ENCODE assay signal across 24 cellular contexts in genomic region chr2:219404954-219405353, GRCh38. TPM values are rescaled to one million over a fixed set of nuclear protein-coding genes. Genes with fewer than 3 reads are reported as not detected.
A peak's percentile ranks its signal among the peaks of the same experiment; 100 is the strongest.
DNase-seq lines count a peak whose midpoint lies in the region; ATAC-seq and TF ChIP-seq lines count a peak whose summit lies in the region.
"Had no signal": no experiment of that assay in that cellular context is flagged by ENCODE, and none has a peak within 500 bp of the region (broad histone marks: within the 10 kb centered on the region; RNA-seq: fewer than 3 reads in every experiment).

No MANE protein-coding gene starts in this region.

- in situ Hi-C loops in transverse colon (cut with MboI; ENCODE audit: low pct_ligation_motif_present in 1 of 4, low pct_unique_long_range_greater_than_20kb in 1 of 4, low sequenced_read_pairs in 3 of 4): loop anchor here in 3 of 4 donors (10.0 kb wide), 1 partner anchor 120 kb away; no protein-coding TSS in a partner anchor

- H3K36me3 ChIP-seq in ascending aorta: no peaks in the 10 kb centered on the region
- H3K36me3 ChIP-seq in transverse colon: no peaks in the 10 kb centered on the region
- H3K36me3 ChIP-seq: brain microvascular endothelial cell had no signal

- peak overlapping the region; percentile 71 to 82 (median 78) for H3K27ac Mint-ChIP-seq in nephron
- H3K27ac Mint-ChIP-seq: type B pancreatic cell had no signal

- no peaks in the 10 kb centered on the region for H3K36me3 Mint-ChIP-seq in nephron (ENCODE audit: low read depth)
- H3K36me3 Mint-ChIP-seq: naive B cell, type B pancreatic cell had no signal

- H3K4me3 ChIP-seq in ascending aorta (no peak overlapping the region), transverse colon (no peak overlapping the region)

- peaks cover 23 to 42% of the 10 kb centered on the region in 2 donors for H3K4me1 ChIP-seq in ascending aorta
- H3K4me1 ChIP-seq in transverse colon: peaks cover 0 to 26% (median 16%) of the 10 kb centered on the region in 4 donors

- H3K4me3 Mint-ChIP-seq in nephron: peak overlapping the region in 1 of 3 experiments; percentile 70
- H3K4me3 Mint-ChIP-seq: type B pancreatic cell had no signal

- H3K9me3 Mint-ChIP-seq in nephron: no peaks in the 10 kb centered on the region
- H3K9me3 Mint-ChIP-seq: type B pancreatic cell had no signal

- peaks cover 85% of the 10 kb centered on the region for H3K4me1 Mint-ChIP-seq in nephron
- H3K4me1 Mint-ChIP-seq: naive B cell had no signal

- no peak for DNase-seq in ascending aorta (ENCODE audit: low spot score in 2 of 2)
- DNase-seq in left cardiac atrium: peak; percentile 50
- DNase-seq in transverse colon: no peak
- no peak for DNase-seq in SKM-1 (lab: John Stamatoyannopoulos, UW; ENCODE audit: unreplicated experiment)
- no peak for DNase-seq in SHP77 (lab: John Stamatoyannopoulos, UW)
- DNase-seq: activated CD4-positive, CD25-positive, alpha-beta regulatory T cell treated with anti-CD3 and anti-CD28 coated beads, Interleukin-2, amount 50 U/mL, for 72 hours; activated CD8-positive, alpha-beta memory T cell treated with anti-CD3 and anti-CD28 coated beads, Interleukin-2, amount 50 U/mL, for 4 hours; AML-193; brain microvascular endothelial cell; effector memory CD4-positive, alpha-beta T cell; foreskin melanocyte; kidney; naive B cell; NCI-H2081; NCI-H748 treated with DMSO at 0.1 percent for 48 hours; retina; RPMI8226; stimulated activated CD4-positive, alpha-beta T cell treated with anti-CD3 and anti-CD28 coated beads, Interleukin-4, amount 100 ng/mL, for 1 hour had no signal

- H3K9me3 ChIP-seq in ascending aorta (no peaks in the 10 kb centered on the region), transverse colon (no peaks in the 10 kb centered on the region)

- no peak for TF ChIP-seq CTCF in ascending aorta (IDR thresholded peaks at IDR 0.05)
- TF ChIP-seq CTCF in nephron (IDR thresholded peaks at IDR 0.05; ENCODE audit: unreplicated experiment in 3 of 3): no peak
- TF ChIP-seq CTCF in transverse colon (IDR thresholded peaks at IDR 0.05): no peak

- no peaks in the 10 kb centered on the region for H3K27me3 ChIP-seq in ascending aorta
- H3K27me3 ChIP-seq in transverse colon: no peaks in the 10 kb centered on the region
- H3K27me3 ChIP-seq: brain microvascular endothelial cell had no signal

- peak overlapping the region; percentile 88 to 94 for H3K27ac ChIP-seq in ascending aorta
- H3K27ac ChIP-seq in transverse colon: peak overlapping the region; percentile 79 to 91 (median 86)
- H3K27ac ChIP-seq: brain microvascular endothelial cell had no signal

- TF ChIP-seq POLR2A in transverse colon (IDR thresholded peaks at IDR 0.05): no peak

- WGBS in transverse colon (ENCODE audit: low coverage in 1 of 2), 2 donors: 63% methylated on average over 7 of the region's 7 CpGs; no CpG with 5 or more reads in 1 of the 2 donors

- intact Hi-C loops in ascending aorta (cut with DNase I) (loop anchor here (5.0 kb wide), 2 partner anchors 37 to 237 kb away; no protein-coding TSS in a partner anchor), left cardiac atrium (cut with DNase I) (loop anchor here (2.0 to 5.0 kb wide), 3 partner anchors 14 to 292 kb away; partner anchors contain the start of gene DES (in 1 of the 2)), transverse colon (cut with DNase I; ENCODE audit: low total_unique reads) (loop anchor here (2.0 to 5.0 kb wide), 2 partner anchors 16 to 47 kb away; no protein-coding TSS in a partner anchor)

- peaks cover 7% of the 10 kb centered on the region for H3K27me3 Mint-ChIP-seq in nephron (ENCODE audit: low read depth)

- ATAC-seq in left cardiac atrium: peak; percentile 60 to 64
- no peak for ATAC-seq in HG02588 (IDR thresholded peaks at IDR 0.05; ENCODE audit: unreplicated experiment)
- ATAC-seq in GM21825 (IDR thresholded peaks at IDR 0.05; ENCODE audit: unreplicated experiment): no peak

- TF ChIP-seq EP300 in transverse colon (IDR thresholded peaks at IDR 0.05; ENCODE audit: low read depth): no peak

RNA-seq across cellular contexts. Expression of gene DES, which starts 13.2 kb away (rescaled TPM):
- total RNA-seq in ascending aorta (182 TPM), left cardiac atrium (1,000 to 10,000 TPM; 5,895 to 7,519 TPM), transverse colon (over 10,000 TPM in 1 of 4 donors, 1,000 to 10,000 TPM in 2, 100 to 1,000 TPM in 1; 1,000 to 12,373 (median 1,519) TPM)
- total RNA-seq: HT-29; T-helper 1 cell treated with Interleukin-12 subunit alpha and Interleukin-12 subunit beta and Interleukin-4 antibody, amounts not matched to agents 30 ng/mL and 1 ng/mL, for 36 hours had no signal

RNA-seq across cellular contexts. Expression of gene DNPEP, which starts 17.2 kb away (rescaled TPM):
- total RNA-seq in ascending aorta (113 TPM), left cardiac atrium (10 to 100 TPM; 52.6 to 70.5 TPM), transverse colon (100 to 1,000 TPM in 2 of 4 donors, 10 to 100 TPM in 2; 61.3 to 142 (median 104) TPM)

RNA-seq across cellular contexts. Expression of gene SPEG, which starts 29.7 kb away (rescaled TPM):
- total RNA-seq in ascending aorta (390 TPM), left cardiac atrium (10 to 100 TPM; 94.6 to 94.9 TPM), transverse colon (10 to 100 TPM; 26.5 to 95.8 (median 48.5) TPM)

Comparison
In these comparisons a context has a peak if more than half of its experiments do, and no peak if none do; other contexts are left out.
1. ATAC-seq: peak in left cardiac atrium (2 of 2); none in HG02588 (single experiment) and GM21825 (single experiment).